Comparison of ENCODE assay signal across 1 cellular context in the genomic region with DNA sequence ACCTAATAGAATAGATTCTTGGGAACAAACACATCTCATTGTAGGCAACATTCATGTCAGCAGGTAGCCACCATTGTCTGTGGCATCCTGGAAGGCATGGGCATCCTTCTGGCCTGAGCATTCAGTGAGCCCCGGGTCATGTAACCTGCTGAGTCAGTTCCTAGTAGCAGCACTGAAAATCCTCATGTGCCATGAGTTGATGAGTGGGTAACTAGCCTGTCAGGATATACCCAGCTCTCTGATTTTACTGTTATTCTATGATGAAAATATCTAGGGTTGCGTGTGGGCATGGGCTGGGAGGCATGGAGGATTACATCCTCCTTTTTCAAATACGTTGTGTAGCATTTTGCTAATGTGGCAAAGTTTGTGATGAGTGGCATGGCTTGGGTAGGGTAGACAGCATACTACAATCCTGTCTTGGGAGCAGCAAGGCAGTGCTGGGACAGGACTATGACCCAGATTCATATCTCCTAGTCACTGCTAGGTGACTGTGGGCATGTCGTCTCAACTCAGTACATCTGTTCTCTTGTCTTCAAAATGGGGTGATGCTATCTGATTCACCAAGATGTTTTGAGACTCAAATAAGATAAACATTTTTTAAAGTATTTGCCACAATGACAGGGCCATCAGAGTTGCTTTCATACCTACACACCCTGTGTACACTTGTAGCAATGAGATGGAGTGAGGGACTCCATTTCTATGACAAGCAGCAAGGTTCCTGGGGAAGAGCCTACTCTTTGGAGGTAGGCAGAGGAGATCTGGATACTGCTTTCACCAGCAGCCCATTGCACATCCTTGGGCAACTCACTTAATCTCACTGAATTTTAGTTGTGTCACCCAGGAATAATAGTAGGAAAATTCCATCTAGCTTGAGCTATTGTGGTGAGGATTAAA.
TF ChIP-seq lines count a peak whose summit lies in the region.

No MANE protein-coding gene starts in this region.

TF ChIP-seq in IMR-90, 13 proteins besides CTCF, POLR2A, EP300 and RAD21:
- TF ChIP-seq CHD1 (IDR thresholded peaks at IDR 0.05; ENCODE audit: low read depth, low read length) (no peak), NFE2L2 (IDR thresholded peaks at IDR 0.05; ENCODE audit: low read depth, low read length) (no peak), FOS (IDR thresholded peaks at IDR 0.05; ENCODE audit: low read depth, low read length) (no peak), RCOR1 (IDR thresholded peaks at IDR 0.05; ENCODE audit: insufficient replicate concordance, low read length) (no peak), ELK1 (IDR thresholded peaks at IDR 0.05; ENCODE audit: borderline replicate concordance, low read depth, low read length) (no peak), USF2 (IDR thresholded peaks at IDR 0.05; ENCODE audit: low read depth, low read length) (no peak), MAFK (IDR thresholded peaks at IDR 0.05; ENCODE audit: low read depth, low read length) (no peak), MXI1 (IDR thresholded peaks at IDR 0.05; ENCODE audit: borderline replicate concordance, low read depth, low read length) (no peak), RFX5 (IDR thresholded peaks at IDR 0.05; ENCODE audit: low read depth, low read length) (no peak), MAZ (IDR thresholded peaks at IDR 0.05; ENCODE audit: borderline replicate concordance, low read depth, low read length) (no peak), BHLHE40 (IDR thresholded peaks at IDR 0.05; ENCODE audit: low read depth, low read length) (no peak), CEBPB (IDR thresholded peaks at IDR 0.05; ENCODE audit: low read depth, low read length) (no peak), SMC3 (IDR thresholded peaks at IDR 0.05; ENCODE audit: low read depth, low read length) (no peak)
